Comparison of ENCODE assay signal across 16 cellular contexts in genomic region chr17:71934520-71934919, GRCh38.
DNase-seq lines count a peak whose midpoint lies in the region; ATAC-seq and TF ChIP-seq lines count a peak whose summit lies in the region.
"Had no signal": no experiment of that assay in that cellular context is flagged by ENCODE, and none has a peak within 500 bp of the region (broad histone marks: within the 10 kb centered on the region; RNA-seq: fewer than 3 reads in every experiment).

No MANE protein-coding gene starts in this region.

- no peak overlapping the region for H3K27ac ChIP-seq in foreskin keratinocyte
- H3K27ac ChIP-seq: C4-2B had no signal

- H3K27ac Mint-ChIP-seq in brain (peak overlapping the region in 3 of 5 experiments; percentile 46 to 82 (median 60)), immature natural killer cell (no peak overlapping the region)
- H3K27ac Mint-ChIP-seq in natural killer cell treated with Interleukin-12 subunit alpha and Interleukin-12 subunit beta and Interleukin-15 and Interleukin-18, amount 100 ng/mL, for 72 hours: no peak overlapping the region
- H3K27ac Mint-ChIP-seq: CD8-positive, alpha-beta T cell; GM23338 had no signal

- H3K4me1 Mint-ChIP-seq in brain: peaks cover 47% of the 10 kb centered on the region
- H3K4me1 Mint-ChIP-seq in immature natural killer cell: no peaks in the 10 kb centered on the region
- H3K4me1 Mint-ChIP-seq in natural killer cell treated with Interleukin-12 subunit alpha and Interleukin-12 subunit beta and Interleukin-15 and Interleukin-18, amount 100 ng/mL, for 72 hours (ENCODE audit: low read depth in 2 of 2): no peaks in the 10 kb centered on the region
- H3K4me1 Mint-ChIP-seq: GM23338 had no signal

- peak; percentile 88 for ATAC-seq in foreskin keratinocyte
- ATAC-seq in natural killer cell treated with Interleukin-12 subunit alpha and Interleukin-12 subunit beta and Interleukin-15 and Interleukin-18, amount 100 ng/mL, for 72 hours: no peak
- ATAC-seq: CD8-positive, alpha-beta T cell; GM23338; HepG2 had no signal

- peak overlapping the region in 1 of 5 experiments; percentile 31 for H3K4me3 Mint-ChIP-seq in brain
- no peak overlapping the region for H3K4me3 Mint-ChIP-seq in immature natural killer cell
- no peak overlapping the region for H3K4me3 Mint-ChIP-seq in natural killer cell treated with Interleukin-12 subunit alpha and Interleukin-12 subunit beta and Interleukin-15 and Interleukin-18, amount 100 ng/mL, for 72 hours
- H3K4me3 Mint-ChIP-seq: CD8-positive, alpha-beta T cell; GM23338; H9 had no signal

- DNase-seq in HPDE6-E6E7 (ENCODE audit: extremely low spot score) (peak; percentile 40), foreskin keratinocyte (no peak), foreskin melanocyte (no peak), immature natural killer cell (no peak), AG08395 (ENCODE audit: low spot score) (no peak)
- DNase-seq in natural killer cell treated with Interleukin-12 subunit alpha and Interleukin-12 subunit beta and Interleukin-15 and Interleukin-18, amount 100 ng/mL, for 72 hours (ENCODE audit: low spot score): no peak
- DNase-seq: BE2C; CD8-positive, alpha-beta T cell; COR-L47; DND-41; GF-D8; H9 had no signal

- H3K9me3 Mint-ChIP-seq in brain (peaks cover 0 to 3% (median 0%) of the 10 kb centered on the region in 5 experiments), immature natural killer cell (peaks cover 0 to 7% (median 3%) of the 10 kb centered on the region in 6 donors)
- peaks cover 3% of the 10 kb centered on the region for H3K9me3 Mint-ChIP-seq in natural killer cell treated with Interleukin-12 subunit alpha and Interleukin-12 subunit beta and Interleukin-15 and Interleukin-18, amount 100 ng/mL, for 72 hours
- H3K9me3 Mint-ChIP-seq: CD8-positive, alpha-beta T cell; H9 had no signal

- no peaks in the 10 kb centered on the region for H3K27me3 ChIP-seq in foreskin keratinocyte
- H3K27me3 ChIP-seq: BE2C had no signal

- H3K36me3 Mint-ChIP-seq in brain (no peaks in the 10 kb centered on the region), immature natural killer cell (peaks cover 0 to 5% (median 0%) of the 10 kb centered on the region in 3 donors)
- no peaks in the 10 kb centered on the region for H3K36me3 Mint-ChIP-seq in natural killer cell treated with Interleukin-12 subunit alpha and Interleukin-12 subunit beta and Interleukin-15 and Interleukin-18, amount 100 ng/mL, for 72 hours
- H3K36me3 Mint-ChIP-seq: CD8-positive, alpha-beta T cell had no signal

- TF ChIP-seq CTCF in brain (conservative IDR thresholded peaks at IDR 0.05) (no peak), foreskin keratinocyte (conservative IDR thresholded peaks at IDR 0.05) (no peak)

- peaks cover 26% of the 10 kb centered on the region for H3K4me1 ChIP-seq in foreskin keratinocyte
- H3K4me1 ChIP-seq: BE2C had no signal

- no peaks in the 10 kb centered on the region for H3K27me3 Mint-ChIP-seq in brain
- H3K27me3 Mint-ChIP-seq in immature natural killer cell (ENCODE audit: low read depth in 3 of 3): peaks cover 0 to 4% (median 2%) of the 10 kb centered on the region in 3 donors
- H3K27me3 Mint-ChIP-seq in natural killer cell treated with Interleukin-12 subunit alpha and Interleukin-12 subunit beta and Interleukin-15 and Interleukin-18, amount 100 ng/mL, for 72 hours: no peaks in the 10 kb centered on the region

Comparison
In these comparisons a context has a peak if more than half of its experiments do, and no peak if none do; other contexts are left out.
1. H3K27ac Mint-ChIP-seq: peak in brain (3 of 5); none in immature natural killer cell (0 of 6) and natural killer cell treated with Interleukin-12 subunit alpha and Interleukin-12 subunit beta and Interleukin-15 and Interleukin-18, amount 100 ng/mL, for 72 hours (0 of 2).